ENCODE assay signal across 23 cellular contexts in genomic region chr12:105921055-105921454, GRCh38.
"Had no signal": no experiment of that assay in that cellular context is flagged by ENCODE, and none has a peak within 500 bp of the region (broad histone marks: within the 10 kb centered on the region; RNA-seq: fewer than 3 reads in every experiment).

No MANE protein-coding gene starts in this region.

- H2AFZ ChIP-seq: hepatocyte had no signal

- H3K9me3 ChIP-seq: lower lobe of right lung, mucosa of descending colon, neutrophil, upper lobe of left lung had no signal

- DNase-seq: activated B cell treated with CpG ODN at 0.5 μM for 24 hours; activated CD4-positive, alpha-beta T cell treated with anti-CD3 and anti-CD28 coated beads, Interleukin-2, amount 50 U/mL, for 1 hour; activated CD8-positive, alpha-beta T cell treated with anti-CD3 and anti-CD28 coated beads for 36 hours; activated gamma-delta T cell treated with Interleukin-2 at 50 U/mL for 16 hours; activated naive CD4-positive, alpha-beta T cell treated with anti-CD3 and anti-CD28 coated beads, Interleukin-2, amount 50 U/mL, for 16 hours; activated T-cell treated with anti-CD3 and anti-CD28 coated beads, Interleukin-2, amount 50 U/mL, for 4 hours; amniotic stem cell; brain microvascular endothelial cell; central memory CD4-positive, alpha-beta T cell; foreskin fibroblast; kidney; lower lobe of right lung; mesenchymal stem cell; mucosa of descending colon; nephron progenitor cell; retina; stimulated activated CD4-positive, alpha-beta T cell treated with anti-CD3 and anti-CD28 coated beads, Interleukin-2, amount 100 ng/mL, for 48 hours; stimulated activated naive CD8-positive, alpha-beta T cell treated with anti-CD3 and anti-CD28 coated beads, Interleukin-15, Interleukin-2, amounts not matched to agents 100 U/mL and 50 U/mL, for 24 hours; T-helper 1 cell; upper lobe of left lung had no signal

- H3K79me2 ChIP-seq: hepatocyte had no signal

- H3K4me3 ChIP-seq: hepatocyte, lower lobe of right lung, mucosa of descending colon, upper lobe of left lung had no signal

- H3K4me1 ChIP-seq: lower lobe of right lung, upper lobe of left lung had no signal

- H3K27me3 ChIP-seq: brain microvascular endothelial cell, hepatocyte, neutrophil, upper lobe of left lung had no signal

- H3K36me3 ChIP-seq: brain microvascular endothelial cell, lower lobe of right lung, neutrophil, upper lobe of left lung had no signal

- ATAC-seq: activated CD8-positive, alpha-beta T cell treated with anti-CD3 and anti-CD28 coated beads for 36 hours; activated T-cell treated with anti-CD3 and anti-CD28 coated beads, Interleukin-2, amount 50 U/mL, for 4 hours; activated T-helper 17 cell treated with anti-CD3 and anti-CD28 coated beads, Interleukin-2, amount 50 U/mL, for 72 hours; lower lobe of right lung; mucosa of descending colon; stimulated activated naive CD8-positive, alpha-beta T cell treated with anti-CD3 and anti-CD28 coated beads, Interleukin-15, Interleukin-2, amounts not matched to agents 100 U/mL and 50 U/mL, for 24 hours had no signal

- H3K4me2 ChIP-seq: hepatocyte had no signal

- H3K27ac ChIP-seq: brain microvascular endothelial cell, hepatocyte, lower lobe of right lung, neutrophil, upper lobe of left lung had no signal
